ENCODE assay signal across 9 cellular contexts in genomic region chrX:81377329-81377728, GRCh38.
DNase-seq lines count a peak whose midpoint lies in the region; ATAC-seq and TF ChIP-seq lines count a peak whose summit lies in the region.
"Had no signal": no experiment of that assay in that cellular context is flagged by ENCODE, and none has a peak within 500 bp of the region (broad histone marks: within the 10 kb centered on the region; RNA-seq: fewer than 3 reads in every experiment).

No MANE protein-coding gene starts in this region.

- H2BK15ac ChIP-seq in neuronal stem cell (ENCODE audit: low read length): no peak overlapping the region

- no peak overlapping the region for H3K14ac ChIP-seq in neuronal stem cell (ENCODE audit: low read length)

- no peaks in the 10 kb centered on the region for H3K36me3 ChIP-seq in neuronal stem cell (replicated peaks in 1 of 2; ENCODE audit: control insufficient read depth in 2 of 2, insufficient read depth in 2 of 2, low read length in 2 of 2)

- no peak overlapping the region for H2AK5ac ChIP-seq in neuronal stem cell (ENCODE audit: low read depth, low read length)

- in situ Hi-C loops in G401 (cut with HindIII; ENCODE audit: low sequenced_read_pairs): no loop called here

- no peak overlapping the region for H2BK12ac ChIP-seq in neuronal stem cell (ENCODE audit: low read length)

- H4K8ac ChIP-seq in neuronal stem cell (ENCODE audit: low read depth, low read length): no peak overlapping the region

- TF ChIP-seq CTCF in coronary artery (IDR thresholded peaks at IDR 0.05): peak; percentile 41

- no peak overlapping the region for H3K9ac ChIP-seq in neuronal stem cell (ENCODE audit: low read depth, low read length, poor library complexity)

- H4K91ac ChIP-seq in neuronal stem cell (ENCODE audit: low read depth, low read length, poor library complexity): no peak overlapping the region

- no peaks in the 10 kb centered on the region for H3K9me3 ChIP-seq in neuronal stem cell (replicated peaks in 1 of 2; ENCODE audit: control insufficient read depth in 2 of 2, insufficient read depth in 1 of 2, low read depth in 1 of 2, low read length in 2 of 2)

- H3K79me1 ChIP-seq in neuronal stem cell (ENCODE audit: low read depth, low read length): no peaks in the 10 kb centered on the region

- no peaks in the 10 kb centered on the region for H3K9me3 Mint-ChIP-seq in activated CD4-positive, alpha-beta T cell treated with anti-CD3 and anti-CD28 coated beads, Interleukin-2, amount 10 ng/mL, durations not matched to agents 24 days and 14 days

- no peak overlapping the region for H3K27ac Mint-ChIP-seq in activated CD4-positive, alpha-beta T cell treated with anti-CD3 and anti-CD28 coated beads, Interleukin-2, amount 10 ng/mL, durations not matched to agents 24 days and 14 days

- H2BK120ac ChIP-seq in neuronal stem cell (ENCODE audit: low read depth, low read length): no peak overlapping the region

- no CpG with 5 or more reads among the region's 2 CpGs for WGBS in neuronal stem cell (ENCODE audit: extremely low coverage in 2 of 2, insufficient read length in 2 of 2, insufficient replicate concordance in 1 of 2), 2 donors

- H3K27me3 ChIP-seq in neuronal stem cell (ENCODE audit: control insufficient read depth in 3 of 3, insufficient read depth in 3 of 3, low read depth in 1 of 3, low read length in 3 of 3): no peaks in the 10 kb centered on the region

- H3K4ac ChIP-seq in neuronal stem cell (ENCODE audit: low read length): no peak overlapping the region

- DNase-seq in G401 (ENCODE audit: low spot score) (peak; percentile 7), Kasumi-1 (lab: John Stamatoyannopoulos, UW) (peak; percentile 16 to 34), coronary artery (ENCODE audit: low spot score) (no peak), neuronal stem cell (ENCODE audit: low spot score) (peak; percentile 8), NCI-H526 treated with DMSO at 0.1 percent for 48 hours (lab: John Stamatoyannopoulos, UW) (no peak)
- no peak for DNase-seq in activated naive CD4-positive, alpha-beta T cell treated with anti-CD3 and anti-CD28 coated beads, Interleukin-2, amount 50 U/mL, for 16 hours
- DNase-seq in activated CD4-positive, alpha-beta T cell treated with anti-CD3 and anti-CD28 coated beads, Interleukin-2, amount 10 ng/mL, durations not matched to agents 24 days and 14 days: no peak

- no peaks in the 10 kb centered on the region for H3K4me1 ChIP-seq in neuronal stem cell (ENCODE audit: control insufficient read depth in 2 of 2, insufficient read depth in 1 of 2, low read depth in 1 of 2, low read length in 2 of 2)

- H3K23ac ChIP-seq in neuronal stem cell (ENCODE audit: low read depth, low read length, poor library complexity): no peak overlapping the region

- intact Hi-C loops in activated CD4-positive, alpha-beta T cell treated with anti-CD3 and anti-CD28 coated beads, Interleukin-2, amount 10 ng/mL, durations not matched to agents 24 days and 14 days (cut with micrococcal nuclease): loop anchor here (1.0 to 5.0 kb wide), 2 partner anchors 203 to 500 kb away; no protein-coding TSS in a partner anchor

- H2AFZ ChIP-seq in neuronal stem cell (ENCODE audit: low read length): no peak overlapping the region

- H3K27me3 Mint-ChIP-seq in activated CD4-positive, alpha-beta T cell treated with anti-CD3 and anti-CD28 coated beads, Interleukin-2, amount 10 ng/mL, durations not matched to agents 24 days and 14 days: peaks cover 1% of the 10 kb centered on the region

- no peaks in the 10 kb centered on the region for H3K36me3 Mint-ChIP-seq in activated CD4-positive, alpha-beta T cell treated with anti-CD3 and anti-CD28 coated beads, Interleukin-2, amount 10 ng/mL, durations not matched to agents 24 days and 14 days (ENCODE audit: low read depth)

- no peak overlapping the region for H3K27ac ChIP-seq in coronary artery
- no peak overlapping the region for H3K27ac ChIP-seq in neuronal stem cell (replicated peaks; ENCODE audit: low read length)

- no peak for ATAC-seq in HG02870 (IDR thresholded peaks at IDR 0.05; ENCODE audit: unreplicated experiment)

- no peak overlapping the region for H3K4me3 ChIP-seq in coronary artery
- no peak overlapping the region for H3K4me3 ChIP-seq in neuronal stem cell (ENCODE audit: low read length in 2 of 2)
- H3K4me3 ChIP-seq: lung had no signal

- H3K4me2 ChIP-seq in neuronal stem cell (ENCODE audit: insufficient read depth, low read length, poor library complexity, severe bottlenecking): no peak overlapping the region

- no peaks in the 10 kb centered on the region for H3K4me1 Mint-ChIP-seq in activated CD4-positive, alpha-beta T cell treated with anti-CD3 and anti-CD28 coated beads, Interleukin-2, amount 10 ng/mL, durations not matched to agents 24 days and 14 days

- H3K4me3 Mint-ChIP-seq in activated CD4-positive, alpha-beta T cell treated with anti-CD3 and anti-CD28 coated beads, Interleukin-2, amount 10 ng/mL, durations not matched to agents 24 days and 14 days: no peak overlapping the region

- H2BK5ac ChIP-seq in neuronal stem cell (ENCODE audit: low read length): no peak overlapping the region

- no peak overlapping the region for H3K18ac ChIP-seq in neuronal stem cell (ENCODE audit: low read length)

Comparison
In these comparisons a context has a peak if more than half of its experiments do, and no peak if none do; other contexts are left out.
1. DNase-seq: peak in G401 (single experiment), Kasumi-1 (2 of 2) and neuronal stem cell (single experiment); none in coronary artery (single experiment), activated naive CD4-positive, alpha-beta T cell treated with anti-CD3 and anti-CD28 coated beads, Interleukin-2, amount 50 U/mL, for 16 hours (single experiment), NCI-H526 treated with DMSO at 0.1 percent for 48 hours (single experiment) and activated CD4-positive, alpha-beta T cell treated with anti-CD3 and anti-CD28 coated beads, Interleukin-2, amount 10 ng/mL, durations not matched to agents 24 days and 14 days (single experiment).